In the genomic region with DNA sequence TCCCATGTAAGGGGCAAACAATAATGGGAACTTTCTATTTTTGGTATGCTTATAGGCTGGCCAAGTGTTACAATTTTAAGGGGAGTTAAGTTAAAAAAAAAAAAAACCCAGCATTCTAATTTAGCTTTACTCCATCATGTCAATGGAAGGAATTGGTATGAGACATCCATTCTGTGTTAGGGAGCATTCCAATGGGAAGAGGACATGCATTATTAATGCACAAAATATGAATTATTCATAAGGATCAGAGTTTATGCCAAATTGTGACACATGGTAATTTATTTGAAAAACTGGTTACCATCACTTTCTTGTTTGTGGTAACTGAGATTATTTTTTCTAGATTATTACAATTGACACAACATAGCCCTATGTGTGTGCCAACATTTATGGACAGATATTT, we compare ENCODE assay signal across 24 cellular contexts. TPM values are rescaled to one million over a fixed set of nuclear protein-coding genes. Genes with fewer than 3 reads are reported as not detected.
A peak's percentile ranks its signal among the peaks of the same experiment; 100 is the strongest.
DNase-seq lines count a peak whose midpoint lies in the region; ATAC-seq and TF ChIP-seq lines count a peak whose summit lies in the region.
"Had no signal": no experiment of that assay in that cellular context is flagged by ENCODE, and none has a peak within 500 bp of the region (broad histone marks: within the 10 kb centered on the region; RNA-seq: fewer than 3 reads in every experiment).

No MANE protein-coding gene starts in this region.

- no peak overlapping the region for H3K4me3 Mint-ChIP-seq in nephron progenitor cell
- H3K4me3 Mint-ChIP-seq: activated CD4-positive, alpha-beta memory T cell treated with anti-CD3 and anti-CD28 coated beads for 36 hours; CD4-positive, alpha-beta memory T cell; stimulated activated effector memory CD8-positive, alpha-beta T cell treated with anti-CD3 and anti-CD28 coated beads, Interleukin-12 subunit alpha, Interleukin-12 subunit beta, amount 100 ng/mL, for 72 hours; T-helper 17 cell had no signal

- TF ChIP-seq POLR2A in transverse colon (IDR thresholded peaks at IDR 0.05): no peak

- no peak overlapping the region for H3K4me3 ChIP-seq in AG10803 (ENCODE audit: low read length)
- H3K4me3 ChIP-seq in SK-N-MC: peak overlapping the region; percentile 73
- H3K4me3 ChIP-seq in epithelial cell of proximal tubule (ENCODE audit: low read depth, low read length): peak overlapping the region; percentile 81
- peak overlapping the region; percentile 88 for H3K4me3 ChIP-seq in neural cell (ENCODE audit: low read length)
- no peak overlapping the region for H3K4me3 ChIP-seq in transverse colon
- H3K4me3 ChIP-seq: pancreas had no signal

- peaks cover 6% of the 10 kb centered on the region for H3F3A ChIP-seq in neural cell (ENCODE audit: insufficient read depth, low read length, poor library complexity, severe bottlenecking)

- H2AFZ ChIP-seq in neural cell (ENCODE audit: low read depth, low read length): no peak overlapping the region

- H4K20me1 ChIP-seq in neural cell (ENCODE audit: insufficient read depth): no peaks in the 10 kb centered on the region

- H3K27me3 ChIP-seq in neural cell (ENCODE audit: insufficient read depth, low read depth, low read length): peaks cover 23% of the 10 kb centered on the region
- H3K27me3 ChIP-seq in transverse colon: peaks cover 48% of the 10 kb centered on the region

- H3K9ac ChIP-seq in SK-N-MC (ENCODE audit: insufficient read length) (no peak overlapping the region), neural cell (ENCODE audit: low read length) (no peak overlapping the region)

- TF ChIP-seq CTCF in AG10803 (conservative IDR thresholded peaks at IDR 0.05; ENCODE audit: low read length) (no peak), epithelial cell of proximal tubule (conservative IDR thresholded peaks at IDR 0.05; ENCODE audit: low read depth, low read length) (no peak), neural cell (IDR thresholded peaks at IDR 0.05; ENCODE audit: poor library complexity, severe bottlenecking) (no peak), transverse colon (IDR thresholded peaks at IDR 0.05) (no peak), nephron progenitor cell (IDR thresholded peaks at IDR 0.05) (no peak)

- peaks cover 71% of the 10 kb centered on the region for H3K27me3 Mint-ChIP-seq in nephron progenitor cell (ENCODE audit: low read depth, poor library complexity)

- H3K27ac ChIP-seq in SK-N-MC: peak overlapping the region; percentile 97
- H3K27ac ChIP-seq in neural cell (ENCODE audit: low read length): no peak overlapping the region
- no peak overlapping the region for H3K27ac ChIP-seq in transverse colon
- H3K27ac ChIP-seq: pancreas, VCaP had no signal

- no peak for ATAC-seq in esophagus mucosa
- ATAC-seq: pancreas; stimulated activated effector memory CD8-positive, alpha-beta T cell treated with anti-CD3 and anti-CD28 coated beads, Interleukin-12 subunit alpha, Interleukin-12 subunit beta, amount 100 ng/mL, for 72 hours; T-helper 17 cell had no signal

- TF ChIP-seq EP300 in neural cell (conservative IDR thresholded peaks at IDR 0.05; ENCODE audit: poor library complexity, severe bottlenecking): no peak
- TF ChIP-seq EP300 in transverse colon (IDR thresholded peaks at IDR 0.05; ENCODE audit: low read depth): no peak

- no peak overlapping the region for H3K27ac Mint-ChIP-seq in nephron progenitor cell
- H3K27ac Mint-ChIP-seq: activated CD4-positive, alpha-beta memory T cell treated with anti-CD3 and anti-CD28 coated beads for 36 hours; CD4-positive, alpha-beta memory T cell; stimulated activated effector memory CD8-positive, alpha-beta T cell treated with anti-CD3 and anti-CD28 coated beads, Interleukin-12 subunit alpha, Interleukin-12 subunit beta, amount 100 ng/mL, for 72 hours; T-helper 17 cell had no signal

- no peaks in the 10 kb centered on the region for H3K9me2 ChIP-seq in neural cell (ENCODE audit: insufficient read depth, low read length)

- no peaks in the 10 kb centered on the region for H3K9me3 ChIP-seq in SK-N-MC (ENCODE audit: low read depth, low read length)
- H3K9me3 ChIP-seq in neural cell (ENCODE audit: low read length): no peaks in the 10 kb centered on the region
- H3K9me3 ChIP-seq in transverse colon: no peaks in the 10 kb centered on the region
- H3K9me3 ChIP-seq: pancreas had no signal

- in situ Hi-C loops in transverse colon (cut with MboI; ENCODE audit: low pct_ligation_motif_present in 1 of 4, low pct_unique_long_range_greater_than_20kb in 1 of 4, low sequenced_read_pairs in 3 of 4): no loop called here

- no peaks in the 10 kb centered on the region for H3K79me2 ChIP-seq in neural cell (replicated peaks; ENCODE audit: insufficient read depth, low read length)

- DNase-seq in AG10803 (ENCODE audit: low read depth) (peak; percentile 7), SK-N-MC (ENCODE audit: low read depth, low spot score) (peak; percentile 61), epithelial cell of proximal tubule (ENCODE audit: low read depth) (no peak), transverse colon (no peak), NCI-H748 treated with DMSO at 0.1 percent for 48 hours (lab: John Stamatoyannopoulos, UW) (no peak), nephron progenitor cell (no peak)
- DNase-seq: activated CD4-positive, alpha-beta memory T cell treated with anti-CD3 and anti-CD28 coated beads for 36 hours; amniotic stem cell; CD4-positive, alpha-beta memory T cell; central memory CD4-positive, alpha-beta T cell; DMS53; foreskin melanocyte; kidney glomerular epithelial cell; NCI-H1930; NCI-H2227 treated with DMSO at 0.1 percent for 48 hours; NCI-H774; pancreas; SHP77 treated with DMSO at 0.1 percent for 48 hours; T-helper 17 cell had no signal

- intact Hi-C loops in transverse colon (cut with DNase I; ENCODE audit: low total_unique reads): no loop called here

- H3K36me3 ChIP-seq in SK-N-MC (ENCODE audit: insufficient read depth, low read length) (no peaks in the 10 kb centered on the region), neural cell (ENCODE audit: insufficient read depth, low read length) (no peaks in the 10 kb centered on the region), transverse colon (no peaks in the 10 kb centered on the region)
- H3K36me3 ChIP-seq: pancreas had no signal

- H3K4me1 ChIP-seq in transverse colon: peaks cover 0 to 3% (median 0%) of the 10 kb centered on the region in 4 donors

- no peaks in the 10 kb centered on the region for H3K36me3 Mint-ChIP-seq in nephron progenitor cell (ENCODE audit: low read depth)
- H3K36me3 Mint-ChIP-seq: activated CD4-positive, alpha-beta memory T cell treated with anti-CD3 and anti-CD28 coated beads for 36 hours; CD4-positive, alpha-beta memory T cell; stimulated activated effector memory CD8-positive, alpha-beta T cell treated with anti-CD3 and anti-CD28 coated beads, Interleukin-12 subunit alpha, Interleukin-12 subunit beta, amount 100 ng/mL, for 72 hours had no signal

- H3K9me3 Mint-ChIP-seq in nephron progenitor cell: no peaks in the 10 kb centered on the region
- H3K9me3 Mint-ChIP-seq: activated CD4-positive, alpha-beta memory T cell treated with anti-CD3 and anti-CD28 coated beads for 36 hours had no signal

- TF ChIP-seq RAD21 in neural cell (conservative IDR thresholded peaks at IDR 0.05): no peak

- peaks cover 29% of the 10 kb centered on the region for H3K4me1 Mint-ChIP-seq in nephron progenitor cell
- H3K4me1 Mint-ChIP-seq: stimulated activated effector memory CD8-positive, alpha-beta T cell treated with anti-CD3 and anti-CD28 coated beads, Interleukin-12 subunit alpha, Interleukin-12 subunit beta, amount 100 ng/mL, for 72 hours; T-helper 17 cell had no signal

- H3K4me2 ChIP-seq in neural cell (ENCODE audit: low read length): peak overlapping the region; percentile 85

TF ChIP-seq in neural cell, 6 proteins besides CTCF, POLR2A, EP300 and RAD21:
- TF ChIP-seq POLR2AphosphoS5 (IDR thresholded peaks at IDR 0.05) (no peak), REST (IDR thresholded peaks at IDR 0.05; ENCODE audit: borderline replicate concordance) (no peak), MXI1 (conservative IDR thresholded peaks at IDR 0.05; ENCODE audit: poor library complexity, severe bottlenecking) (no peak), EZH2 (IDR thresholded peaks at IDR 0.05; ENCODE audit: borderline replicate concordance, insufficient read depth, low read length, poor library complexity, severe bottlenecking) (no peak), TAF1 (IDR thresholded peaks at IDR 0.05; ENCODE audit: low read depth) (no peak), SMC3 (conservative IDR thresholded peaks at IDR 0.05; ENCODE audit: poor library complexity) (no peak)

RNA-seq across cellular contexts. Expression of gene DOK5, which starts 2.2 kb away (rescaled TPM):
- total RNA-seq in epithelial cell of proximal tubule (1.9 and 4.4 TPM in 2 replicates), transverse colon (10 to 100 TPM in 1 of 4 donors, 1 to 10 TPM in 1, under 1 TPM in 1, not detected in 1; 0.55 to 48.6 (median 1.3) TPM), esophagus mucosa (0.12 TPM)
- 4.6 and 5.6 TPM in 2 replicates for polyA plus RNA-seq in neural cell
- 4.6 and 5.8 TPM in 2 replicates for polyA minus RNA-seq in neural cell
- total RNA-seq: CD4-positive, alpha-beta memory T cell; HT-29; T-helper 17 cell had no signal
- polyA plus RNA-seq: CD4-positive, alpha-beta memory T cell had no signal

Comparison
In these comparisons a context has a peak if more than half of its experiments do, and no peak if none do; other contexts are left out.
1. DNase-seq: peak in AG10803 (single experiment) and SK-N-MC (single experiment); none in epithelial cell of proximal tubule (single experiment), transverse colon (single experiment), NCI-H748 treated with DMSO at 0.1 percent for 48 hours (single experiment) and nephron progenitor cell (single experiment).
2. H3K4me3 ChIP-seq: peak in SK-N-MC (single experiment), epithelial cell of proximal tubule (single experiment) and neural cell (single experiment); none in AG10803 (single experiment) and transverse colon (0 of 4).